21 cellular contexts compared by ENCODE assay signal in the genomic region with DNA sequence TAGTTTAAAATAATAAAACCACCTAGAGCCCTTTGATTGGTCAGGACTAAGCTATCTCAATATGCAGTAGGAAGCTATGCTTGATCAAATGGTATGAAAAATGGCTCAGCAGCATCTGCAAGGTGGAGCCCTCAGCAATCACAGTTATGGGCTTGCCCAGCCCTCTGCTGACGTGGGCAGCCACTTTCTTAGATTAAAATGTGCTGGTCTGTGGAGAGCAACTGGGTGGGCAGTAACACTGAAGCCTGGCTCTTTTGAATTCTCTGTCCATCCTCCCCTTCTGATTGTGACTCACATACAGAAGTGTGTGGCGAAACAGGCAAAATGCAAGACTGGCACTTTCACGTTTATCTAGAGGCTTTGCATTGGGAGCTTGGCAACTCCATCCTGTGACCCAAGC.
DNase-seq lines count a peak whose midpoint lies in the region; ATAC-seq and TF ChIP-seq lines count a peak whose summit lies in the region.
"Had no signal": no experiment of that assay in that cellular context is flagged by ENCODE, and none has a peak within 500 bp of the region (broad histone marks: within the 10 kb centered on the region; RNA-seq: fewer than 3 reads in every experiment).

No MANE protein-coding gene starts in this region.

- H3K36me3 ChIP-seq in HEK293 (ENCODE audit: control insufficient read depth in 2 of 2, insufficient read depth in 1 of 2, low read length in 2 of 2) (no peaks in the 10 kb centered on the region), esophagus muscularis mucosa (no peaks in the 10 kb centered on the region)
- H3K36me3 ChIP-seq: BE2C; BLaER1 treated with 17β-estradiol and CSF1 and Interleukin-3, amounts not matched to agents 10 nM and 100 nM had no signal

- WGBS in esophagus muscularis mucosa = 63% methylated on average over 3 of the region's 3 CpGs

- no peak for TF ChIP-seq CTCF in HEK293 (tag by site-specific recombination; IDR thresholded peaks at IDR 0.05)
- TF ChIP-seq CTCF in esophagus muscularis mucosa (IDR thresholded peaks at IDR 0.05) = no peak
- no peak for TF ChIP-seq CTCF in osteocyte (IDR thresholded peaks at IDR 0.05)
- no peak for TF ChIP-seq CTCF in foreskin fibroblast (IDR thresholded peaks at IDR 0.05; ENCODE audit: low read depth, low read length)

- H3K27ac Mint-ChIP-seq in osteocyte (ENCODE audit: unreplicated experiment) = no peak overlapping the region
- H3K27ac Mint-ChIP-seq: CD14-positive monocyte; CD4-positive, alpha-beta T cell; CD8-positive, alpha-beta memory T cell had no signal

- CTCF ChIA-PET in HEK293 (lab: Yijun Ruan, JAX) = no interaction called here

- no peak for TF ChIP-seq EP300 in esophagus muscularis mucosa (IDR thresholded peaks at IDR 0.05)

- POLR2A ChIA-PET in HEK293 (lab: Yijun Ruan, JAX) = no interaction called here

- H3K9me3 ChIP-seq in HEK293 (ENCODE audit: control insufficient read depth, insufficient read depth, low read depth, low read length) = no peaks in the 10 kb centered on the region
- peaks cover 0 to 10% (median 3%) of the 10 kb centered on the region in 4 donors for H3K9me3 ChIP-seq in esophagus muscularis mucosa
- H3K9me3 ChIP-seq: BE2C had no signal

- DNase-seq in esophagus muscularis mucosa (ENCODE audit: extremely low spot score) (peak; percentile 72), osteocyte (ENCODE audit: extremely low spot score, unreplicated experiment) (peak; percentile 62), NCI-H1930 (lab: John Stamatoyannopoulos, UW) (no peak), foreskin fibroblast (no peak)
- DNase-seq: ACHN; AML-193; BE2C; CD4-positive, alpha-beta T cell; CD8-positive, alpha-beta memory T cell; DMS 273 treated with DMSO at 0.1 percent for 48 hours; DMS79; EL; GDM1; GM23248; H7; HCEC 1CT had no signal

- H3K27ac ChIP-seq in HEK293 (ENCODE audit: extremely low read depth, low read depth, low read length) = no peak overlapping the region
- no peak overlapping the region for H3K27ac ChIP-seq in esophagus muscularis mucosa (replicated peaks in 1 of 4)
- H3K27ac ChIP-seq: BLaER1 treated with 17β-estradiol and CSF1 and Interleukin-3, amounts not matched to agents 10 nM and 100 nM; GM23248 had no signal

- H3K27me3 ChIP-seq in esophagus muscularis mucosa = no peaks in the 10 kb centered on the region
- H3K27me3 ChIP-seq: BE2C; BLaER1 treated with 17β-estradiol and CSF1 and Interleukin-3, amounts not matched to agents 10 nM and 100 nM had no signal

- H3K4me1 ChIP-seq in HEK293 (ENCODE audit: control insufficient read depth, insufficient read depth, low read length) (no peaks in the 10 kb centered on the region), esophagus muscularis mucosa (peaks cover 0 to 2% (median 0%) of the 10 kb centered on the region in 4 donors)
- H3K4me1 ChIP-seq: BE2C; BLaER1 treated with 17β-estradiol and CSF1 and Interleukin-3, amounts not matched to agents 10 nM and 100 nM had no signal

- H3K9me3 Mint-ChIP-seq in osteocyte (ENCODE audit: unreplicated experiment) = peaks cover 8% of the 10 kb centered on the region

- H3K27me3 Mint-ChIP-seq in osteocyte (ENCODE audit: unreplicated experiment) = no peaks in the 10 kb centered on the region

- no peak overlapping the region for H3K4me3 ChIP-seq in HEK293 (ENCODE audit: low read depth, low read length)
- H3K4me3 ChIP-seq in esophagus muscularis mucosa = no peak overlapping the region
- H3K4me3 ChIP-seq in foreskin fibroblast (ENCODE audit: low read depth in 1 of 2, low read length in 2 of 2) = no peak overlapping the region
- H3K4me3 ChIP-seq: BLaER1 treated with 17β-estradiol and CSF1 and Interleukin-3, amounts not matched to agents 10 nM and 100 nM; GM12878; GM23248 had no signal

- no peaks in the 10 kb centered on the region for H3K36me3 Mint-ChIP-seq in osteocyte (ENCODE audit: unreplicated experiment)
- H3K36me3 Mint-ChIP-seq: CD14-positive monocyte had no signal

- no peak overlapping the region for H3K4me3 Mint-ChIP-seq in osteocyte (ENCODE audit: unreplicated experiment)
- H3K4me3 Mint-ChIP-seq: CD14-positive monocyte; CD4-positive, alpha-beta T cell; CD8-positive, alpha-beta memory T cell had no signal

- TF ChIP-seq POLR2A in esophagus muscularis mucosa (IDR thresholded peaks at IDR 0.05; ENCODE audit: low read depth) = no peak

- no peak for ATAC-seq in SK-N-SH treated with all-trans-retinoic acid at 6 μM for 48 hours
- ATAC-seq: GM12878 had no signal

- no peaks in the 10 kb centered on the region for H3K4me1 Mint-ChIP-seq in osteocyte (ENCODE audit: unreplicated experiment)
- H3K4me1 Mint-ChIP-seq: CD14-positive monocyte; CD8-positive, alpha-beta memory T cell had no signal

- intact Hi-C loops in esophagus muscularis mucosa (cut with DNase I) = no loop called here

TF ChIP-seq in HEK293, 187 proteins besides CTCF, POLR2A, EP300 and RAD21:
- TF ChIP-seq EGR2 (tag by site-specific recombination; IDR thresholded peaks at IDR 0.05; ENCODE audit: low read depth) (peak; percentile 10; the same call in 1 of the 2 replicates), ZNF140 (tag by site-specific recombination; IDR thresholded peaks at IDR 0.05) (no peak)
TF ChIP-seq in HEK293: peak in this region for 1.

TF ChIP-seq in SK-N-SH treated with all-trans-retinoic acid at 6 μM for 48 hours, 23 proteins besides CTCF, POLR2A, EP300 and RAD21 (continues in another document):
- TF ChIP-seq ISL1 (CRISPR knock-in tag; IDR thresholded peaks at IDR 0.05) (no peak), ZC3H10 (CRISPR knock-in tag; IDR thresholded peaks at IDR 0.05) (no peak), POU6F1 (CRISPR knock-in tag; IDR thresholded peaks at IDR 0.05; ENCODE audit: borderline replicate concordance, low read depth) (no peak), ZNF70 (CRISPR knock-in tag; IDR thresholded peaks at IDR 0.05) (no peak), TCF4 (CRISPR knock-in tag; IDR thresholded peaks at IDR 0.05; ENCODE audit: borderline replicate concordance) (no peak)
- TF ChIP-seq, protein P1, sequence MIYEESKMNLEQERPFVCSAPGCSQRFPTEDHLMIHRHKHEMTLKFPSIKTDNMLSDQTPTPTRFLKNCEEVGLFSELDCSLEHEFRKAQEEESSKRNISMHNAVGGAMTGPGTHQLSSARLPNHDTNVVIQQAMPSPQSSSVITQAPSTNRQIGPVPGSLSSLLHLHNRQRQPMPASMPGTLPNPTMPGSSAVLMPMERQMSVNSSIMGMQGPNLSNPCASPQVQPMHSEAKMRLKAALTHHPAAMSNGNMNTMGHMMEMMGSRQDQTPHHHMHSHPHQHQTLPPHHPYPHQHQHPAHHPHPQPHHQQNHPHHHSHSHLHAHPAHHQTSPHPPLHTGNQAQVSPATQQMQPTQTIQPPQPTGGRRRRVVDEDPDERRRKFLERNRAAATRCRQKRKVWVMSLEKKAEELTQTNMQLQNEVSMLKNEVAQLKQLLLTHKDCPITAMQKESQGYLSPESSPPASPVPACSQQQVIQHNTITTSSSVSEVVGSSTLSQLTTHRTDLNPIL (CRISPR knock-in tag; IDR thresholded peaks at IDR 0.05; ENCODE audit: low read depth) = no peak
- TF ChIP-seq, protein P2, sequence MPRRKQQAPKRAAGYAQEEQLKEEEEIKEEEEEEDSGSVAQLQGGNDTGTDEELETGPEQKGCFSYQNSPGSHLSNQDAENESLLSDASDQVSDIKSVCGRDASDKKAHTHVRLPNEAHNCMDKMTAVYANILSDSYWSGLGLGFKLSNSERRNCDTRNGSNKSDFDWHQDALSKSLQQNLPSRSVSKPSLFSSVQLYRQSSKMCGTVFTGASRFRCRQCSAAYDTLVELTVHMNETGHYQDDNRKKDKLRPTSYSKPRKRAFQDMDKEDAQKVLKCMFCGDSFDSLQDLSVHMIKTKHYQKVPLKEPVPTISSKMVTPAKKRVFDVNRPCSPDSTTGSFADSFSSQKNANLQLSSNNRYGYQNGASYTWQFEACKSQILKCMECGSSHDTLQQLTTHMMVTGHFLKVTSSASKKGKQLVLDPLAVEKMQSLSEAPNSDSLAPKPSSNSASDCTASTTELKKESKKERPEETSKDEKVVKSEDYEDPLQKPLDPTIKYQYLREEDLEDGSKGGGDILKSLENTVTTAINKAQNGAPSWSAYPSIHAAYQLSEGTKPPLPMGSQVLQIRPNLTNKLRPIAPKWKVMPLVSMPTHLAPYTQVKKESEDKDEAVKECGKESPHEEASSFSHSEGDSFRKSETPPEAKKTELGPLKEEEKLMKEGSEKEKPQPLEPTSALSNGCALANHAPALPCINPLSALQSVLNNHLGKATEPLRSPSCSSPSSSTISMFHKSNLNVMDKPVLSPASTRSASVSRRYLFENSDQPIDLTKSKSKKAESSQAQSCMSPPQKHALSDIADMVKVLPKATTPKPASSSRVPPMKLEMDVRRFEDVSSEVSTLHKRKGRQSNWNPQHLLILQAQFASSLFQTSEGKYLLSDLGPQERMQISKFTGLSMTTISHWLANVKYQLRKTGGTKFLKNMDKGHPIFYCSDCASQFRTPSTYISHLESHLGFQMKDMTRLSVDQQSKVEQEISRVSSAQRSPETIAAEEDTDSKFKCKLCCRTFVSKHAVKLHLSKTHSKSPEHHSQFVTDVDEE (CRISPR knock-in tag; IDR thresholded peaks at IDR 0.05) = no peak
- TF ChIP-seq, protein P3, sequence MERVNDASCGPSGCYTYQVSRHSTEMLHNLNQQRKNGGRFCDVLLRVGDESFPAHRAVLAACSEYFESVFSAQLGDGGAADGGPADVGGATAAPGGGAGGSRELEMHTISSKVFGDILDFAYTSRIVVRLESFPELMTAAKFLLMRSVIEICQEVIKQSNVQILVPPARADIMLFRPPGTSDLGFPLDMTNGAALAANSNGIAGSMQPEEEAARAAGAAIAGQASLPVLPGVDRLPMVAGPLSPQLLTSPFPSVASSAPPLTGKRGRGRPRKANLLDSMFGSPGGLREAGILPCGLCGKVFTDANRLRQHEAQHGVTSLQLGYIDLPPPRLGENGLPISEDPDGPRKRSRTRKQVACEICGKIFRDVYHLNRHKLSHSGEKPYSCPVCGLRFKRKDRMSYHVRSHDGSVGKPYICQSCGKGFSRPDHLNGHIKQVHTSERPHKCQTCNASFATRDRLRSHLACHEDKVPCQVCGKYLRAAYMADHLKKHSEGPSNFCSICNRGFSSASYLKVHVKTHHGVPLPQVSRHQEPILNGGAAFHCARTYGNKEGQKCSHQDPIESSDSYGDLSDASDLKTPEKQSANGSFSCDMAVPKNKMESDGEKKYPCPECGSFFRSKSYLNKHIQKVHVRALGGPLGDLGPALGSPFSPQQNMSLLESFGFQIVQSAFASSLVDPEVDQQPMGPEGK (CRISPR knock-in tag; IDR thresholded peaks at IDR 0.05; ENCODE audit: borderline replicate concordance) = no peak

Comparison
In these comparisons a context has a peak if more than half of its experiments do, and no peak if none do; other contexts are left out.
1. DNase-seq: peak in esophagus muscularis mucosa (single experiment) and osteocyte (single experiment); none in NCI-H1930 (0 of 2) and foreskin fibroblast (0 of 2).